8 cellular contexts compared by ENCODE assay signal in the genomic region with DNA sequence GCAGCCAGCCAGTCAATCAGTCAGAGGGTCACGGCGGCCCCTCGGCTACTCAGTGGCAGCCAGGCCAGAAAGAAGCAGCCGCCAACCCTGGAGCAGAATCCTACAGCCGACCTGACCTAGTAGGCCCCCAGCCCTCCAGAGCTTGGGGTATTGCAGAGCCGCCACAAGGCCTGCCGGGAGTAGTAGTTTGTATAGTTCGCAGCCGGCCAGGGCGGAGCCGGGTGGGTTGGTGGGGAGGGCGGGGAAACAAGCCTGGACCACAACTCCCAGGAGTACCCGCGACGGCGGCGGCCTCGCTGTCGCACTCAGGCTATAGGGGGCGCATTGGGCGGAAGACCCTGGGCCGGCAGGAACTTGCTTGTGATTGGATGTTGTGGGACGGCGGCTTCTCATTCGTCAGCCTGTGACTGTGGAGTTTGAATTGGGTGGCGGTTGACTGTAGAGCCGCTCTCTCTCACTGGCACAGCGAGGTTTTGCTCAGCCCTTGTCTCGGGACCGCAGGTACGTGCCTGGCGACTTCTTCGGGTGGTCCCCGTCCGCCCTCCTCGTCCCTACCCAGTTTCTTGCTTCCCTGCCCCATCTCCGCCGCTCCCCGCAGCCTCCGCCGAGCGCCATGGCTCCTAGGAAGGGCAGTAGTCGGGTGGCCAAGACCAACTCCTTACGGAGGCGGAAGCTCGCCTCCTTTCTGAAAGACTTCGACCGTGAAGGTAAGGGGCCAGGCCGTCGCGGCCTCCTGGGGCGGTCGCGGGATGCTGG. TPM values are rescaled to one million over a fixed set of nuclear protein-coding genes. Genes with fewer than 3 reads are reported as not detected.
DNase-seq lines count a peak whose midpoint lies in the region; ATAC-seq, FAIRE-seq and TF ChIP-seq lines count a peak whose summit lies in the region.

Gene CDCA8 (plus strand): TSS at position 439 of the 756 bp plus-strand sequence. CDS start 175 bp downstream, at position 614.

- no peaks in the 10 kb centered on the region for H3F3A ChIP-seq in OCI-LY1 (ENCODE audit: insufficient read depth, low read length)

- peak; percentile 75 for ATAC-seq in GM21515 (IDR thresholded peaks at IDR 0.05; ENCODE audit: unreplicated experiment)

- peaks cover 33% of the 10 kb centered on the region for H3K4me1 Mint-ChIP-seq in mesothelial cell of epicardium

- H3K79me2 ChIP-seq in OCI-LY1 (ENCODE audit: insufficient read depth, low read length): peaks cover 4% of the 10 kb centered on the region; the same call in 1 of the 2 replicates

- H3K27ac ChIP-seq in OCI-LY1 (ENCODE audit: low read depth, low read length, poor library complexity, severe bottlenecking): peak within 1 kb of the TSS; percentile 78

- H3K36me3 Mint-ChIP-seq in mesothelial cell of epicardium: peaks cover 4% of the 10 kb centered on the region

- peak; percentile 68 for FAIRE-seq in endometrium (lab: Jason Lieb, UNC)

- no peaks in the 10 kb centered on the region for H3K9me3 ChIP-seq in OCI-LY1 (ENCODE audit: low read length)

- peaks cover 39% of the 10 kb centered on the region for H3K36me3 ChIP-seq in OCI-LY1 (ENCODE audit: insufficient read depth, low read length)

- peak within 1 kb of the TSS; percentile 85 for H3K4me3 ChIP-seq in OCI-LY1 (ENCODE audit: low read depth, low read length, poor library complexity, severe bottlenecking)

- no peaks in the 10 kb centered on the region for H4K20me1 ChIP-seq in OCI-LY1 (ENCODE audit: insufficient read depth, low read length)

- H3K4me3 Mint-ChIP-seq in mesothelial cell of epicardium: peak within 1 kb of the TSS; percentile 99

- H3K4me1 ChIP-seq in OCI-LY1 (ENCODE audit: insufficient read depth, low read length, severe bottlenecking): peaks cover 30% of the 10 kb centered on the region

- H3K9me2 ChIP-seq in OCI-LY1 (ENCODE audit: low read depth, low read length): no peaks in the 10 kb centered on the region

- no peak within 1 kb of the TSS for H2AFZ ChIP-seq in OCI-LY1 (ENCODE audit: low read length)

- DNase-seq in DMS 273 treated with DMSO at 0.1 percent for 48 hours (lab: John Stamatoyannopoulos, UW) (peak; percentile 98), HuH-7 (ENCODE audit: low spot score) (peak; percentile 98), mesothelial cell of epicardium (ENCODE audit: low spot score in 2 of 2, unreplicated experiment in 2 of 2) (peak; percentile 96 to 98)
- DNase-seq in activated CD8-positive, alpha-beta memory T cell treated with anti-CD3 and anti-CD28 coated beads, Interleukin-2, amount 50 U/mL, for 4 hours: peak; percentile 98
- peak; percentile 98 to 99 for DNase-seq in stimulated activated CD8-positive, alpha-beta memory T cell treated with anti-CD3 and anti-CD28 coated beads, Interleukin-15, amount 100 ng/mL, for 48 hours (ENCODE audit: low read depth in 2 of 2)

- H3K4me2 ChIP-seq in OCI-LY1 (ENCODE audit: low read length): peak within 1 kb of the TSS; percentile 98

- TF ChIP-seq CTCF in OCI-LY1 (IDR thresholded peaks at IDR 0.05; ENCODE audit: low read length): peak; percentile 65
- peak; percentile 63 for TF ChIP-seq CTCF in mesothelial cell of epicardium (IDR thresholded peaks at IDR 0.05; ENCODE audit: unreplicated experiment)

- peak within 1 kb of the TSS; percentile 95 for H3K27ac Mint-ChIP-seq in mesothelial cell of epicardium

- no peaks in the 10 kb centered on the region for H3K9me3 Mint-ChIP-seq in mesothelial cell of epicardium

- H3K9ac ChIP-seq in OCI-LY1 (ENCODE audit: low read length): peak within 1 kb of the TSS; percentile 92

- H3K27me3 ChIP-seq in OCI-LY1 (ENCODE audit: insufficient read depth, low read length): no peaks in the 10 kb centered on the region

- no peaks in the 10 kb centered on the region for H3K27me3 Mint-ChIP-seq in mesothelial cell of epicardium (ENCODE audit: low read depth)

RNA-seq across cellular contexts. Expression of gene CDCA8, which starts in this region (rescaled TPM):
- 12.8 to 14.6 TPM (median 13.5 TPM) in 3 replicates for total RNA-seq in mesothelial cell of epicardium

Comparison
In these comparisons a context has a peak if more than half of its experiments do, and no peak if none do; other contexts are left out.
1. Peak in every context shown above with its lines: DNase-seq, ATAC-seq, H3K4me3 ChIP-seq and H3K27ac ChIP-seq.